In the genomic region with DNA sequence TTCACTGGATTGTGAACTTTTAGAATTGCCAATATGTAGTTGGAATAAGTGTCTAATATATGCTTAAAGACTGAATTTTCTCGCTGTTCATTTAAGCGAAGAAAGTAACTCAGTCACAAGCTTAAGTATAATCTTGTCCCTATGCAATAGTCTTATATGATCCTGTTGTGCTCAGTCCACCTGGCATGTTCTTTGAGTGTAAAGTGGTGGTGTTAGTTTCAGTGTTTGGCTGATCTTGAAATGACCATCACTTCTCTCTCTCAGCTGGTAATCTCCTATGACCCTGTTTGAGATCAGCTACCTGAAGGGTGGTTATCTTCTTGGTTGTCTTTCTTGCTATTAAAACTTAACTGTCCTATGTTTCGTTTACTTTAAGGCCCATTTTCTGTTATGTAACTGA, we compare ENCODE assay signal across 20 cellular contexts.
A peak's percentile ranks its signal among the peaks of the same experiment; 100 is the strongest.
DNase-seq lines count a peak whose midpoint lies in the region; ATAC-seq, FAIRE-seq and TF ChIP-seq lines count a peak whose summit lies in the region.
"Had no signal": no experiment of that assay in that cellular context is flagged by ENCODE, and none has a peak within 500 bp of the region (broad histone marks: within the 10 kb centered on the region; RNA-seq: fewer than 3 reads in every experiment).

No MANE protein-coding gene starts in this region.

- H3K4me2 ChIP-seq in HepG2 (ENCODE audit: low read depth, low read length) = no peak overlapping the region
- no peak overlapping the region for H3K4me2 ChIP-seq in endothelial cell of umbilical vein (ENCODE audit: insufficient read depth, low read length)
- H3K4me2 ChIP-seq: BLaER1 had no signal

- H3K9me1 ChIP-seq in endothelial cell of umbilical vein (replicated peaks; ENCODE audit: control insufficient read depth, extremely low read depth, insufficient read depth, low read length) = no peaks in the 10 kb centered on the region

- peak; percentile 54 for FAIRE-seq in HepG2 (lab: Jason Lieb, UNC)
- FAIRE-seq in endothelial cell of umbilical vein (lab: Jason Lieb, UNC) = peak; percentile 15
- FAIRE-seq: A204.1, G401.6, GM18507, H1 had no signal

- H3K27ac ChIP-seq in HepG2 (ENCODE audit: extremely low read length, insufficient read depth, low read length) = no peak overlapping the region
- no peak overlapping the region for H3K27ac ChIP-seq in right lobe of liver
- no peak overlapping the region for H3K27ac ChIP-seq in endothelial cell of umbilical vein (ENCODE audit: insufficient read depth, low read depth, low read length)
- peak overlapping the region in 1 of 4 donors; percentile 50 for H3K27ac ChIP-seq in gastrocnemius medialis
- H3K27ac ChIP-seq: 22Rv1, BLaER1, GM23248 had no signal

- H3K79me2 ChIP-seq in HepG2 (ENCODE audit: insufficient read depth, low read length) = peaks cover 4% of the 10 kb centered on the region
- no peaks in the 10 kb centered on the region for H3K79me2 ChIP-seq in endothelial cell of umbilical vein (ENCODE audit: control insufficient read depth, insufficient read depth, low read length)

- H3K9me3 ChIP-seq in HepG2 (ENCODE audit: low read length) = no peaks in the 10 kb centered on the region
- no peaks in the 10 kb centered on the region for H3K9me3 ChIP-seq in right lobe of liver
- no peaks in the 10 kb centered on the region for H3K9me3 ChIP-seq in endothelial cell of umbilical vein (replicated peaks; ENCODE audit: control insufficient read depth, insufficient read depth, low read length)
- H3K9me3 ChIP-seq in gastrocnemius medialis = no peaks in the 10 kb centered on the region
- H3K9me3 ChIP-seq: BLaER1, Caco-2 had no signal

- H3K4me1 ChIP-seq in HepG2 (ENCODE audit: insufficient read depth, low read length) = no peaks in the 10 kb centered on the region
- peaks cover 0 to 6% (median 2%) of the 10 kb centered on the region in 4 donors for H3K4me1 ChIP-seq in right lobe of liver
- H3K4me1 ChIP-seq in endothelial cell of umbilical vein (ENCODE audit: control insufficient read depth, extremely low read depth, insufficient read depth, low read length) = no peaks in the 10 kb centered on the region
- peaks cover 24 to 29% of the 10 kb centered on the region in 2 donors for H3K4me1 ChIP-seq in gastrocnemius medialis
- H3K4me1 ChIP-seq: BLaER1 had no signal

- H3K9ac ChIP-seq in HepG2 (ENCODE audit: insufficient read depth, low read depth, low read length) (no peak overlapping the region), endothelial cell of umbilical vein (replicated peaks; ENCODE audit: extremely low read depth, insufficient read depth, low read length) (no peak overlapping the region)
- H3K9ac ChIP-seq: BLaER1, GM23248 had no signal

- TF ChIP-seq EP300 in HepG2 (IDR thresholded peaks at IDR 0.05; ENCODE audit: low read depth in 2 of 2, low read length in 2 of 2) (no peak), HepG2 (CRISPR knock-in tag; IDR thresholded peaks at IDR 0.05; ENCODE audit: borderline replicate concordance) (no peak)

- WGBS in HepG2 (ENCODE audit: low lambda C conversion rate) = 95% methylated on average over 3 of the region's 3 CpGs
- WGBS in right lobe of liver (ENCODE audit: insufficient coverage, low coverage, low lambda C conversion rate, missing lambda C conversion rate) = 100% methylated on average over 3 of the region's 3 CpGs

- TF ChIP-seq POLR2A in HepG2 (IDR thresholded peaks at IDR 0.05; ENCODE audit: insufficient read depth in 1 of 2, low read depth in 2 of 2, low read length in 2 of 2) (no peak), right lobe of liver (IDR thresholded peaks at IDR 0.05) (no peak), endothelial cell of umbilical vein (IDR thresholded peaks at IDR 0.05; ENCODE audit: low read depth, low read length) (no peak), gastrocnemius medialis (IDR thresholded peaks at IDR 0.05) (no peak)

- peaks cover 0 to 3% of the 10 kb centered on the region in 2 experiments; a peak in 1 of 5 replicates for H3K36me3 ChIP-seq in HepG2 (replicated peaks in 1 of 2; ENCODE audit: control insufficient read depth in 1 of 2, insufficient read depth in 2 of 2, low read length in 2 of 2)
- H3K36me3 ChIP-seq in right lobe of liver = no peaks in the 10 kb centered on the region
- no peaks in the 10 kb centered on the region for H3K36me3 ChIP-seq in endothelial cell of umbilical vein (ENCODE audit: control insufficient read depth in 2 of 2, extremely low read depth in 1 of 2, insufficient read depth in 2 of 2, low read length in 2 of 2)
- H3K36me3 ChIP-seq in gastrocnemius medialis = no peaks in the 10 kb centered on the region

- DNase-seq in HepG2 (ENCODE audit: low spot score) (no peak), right lobe of liver (no peak), endothelial cell of umbilical vein (ENCODE audit: low read depth, low spot score) (no peak), gastrocnemius medialis (no peak), NCI-H748 (lab: John Stamatoyannopoulos, UW; ENCODE audit: unreplicated experiment) (no peak)
- DNase-seq: Caco-2; CD4-positive, CD25-positive, alpha-beta regulatory T cell; CD8-positive, alpha-beta T cell; DMS153; DND-41; GM23248; H9 had no signal

- TF ChIP-seq CTCF in HepG2 (CRISPR knock-in tag; IDR thresholded peaks at IDR 0.05) (no peak), right lobe of liver (IDR thresholded peaks at IDR 0.05) (no peak), endothelial cell of umbilical vein (IDR thresholded peaks at IDR 0.05; ENCODE audit: extremely low read depth in 1 of 2, insufficient read depth in 1 of 2, low read depth in 1 of 2, low read length in 2 of 2) (no peak), gastrocnemius medialis (IDR thresholded peaks at IDR 0.05 in 4 of 5, conservative IDR thresholded peaks at IDR 0.05 in 1 of 5) (no peak)

- POLR2A ChIA-PET in HepG2 (lab: Yijun Ruan, JAX) (no interaction called here), endothelial cell of umbilical vein (lab: Charles Lee) (no interaction called here)

- H4K20me1 ChIP-seq in HepG2 (ENCODE audit: insufficient read depth, low read length) (no peaks in the 10 kb centered on the region; the same call in 1 of the 2 replicates), endothelial cell of umbilical vein (replicated peaks; ENCODE audit: control insufficient read depth, extremely low read depth, insufficient read depth, low read length) (no peaks in the 10 kb centered on the region)
- H4K20me1 ChIP-seq: BLaER1 had no signal

- dilution Hi-C loops in endothelial cell of umbilical vein (cut with MboI; ENCODE audit: extremely low pct_ligation_motif_present, low sequenced_read_pairs) = no loop called here

- BruUV-seq in HepG2 (replicated peaks; lab: Mats Ljungman, UMichigan) (no TSS peak), endothelial cell of umbilical vein (replicated peaks; lab: Mats Ljungman, UMichigan) (no TSS peak)

- intact Hi-C loops in HepG2 (cut with micrococcal nuclease; ENCODE audit: unreplicated experiment) = no loop called here
- intact Hi-C loops in right lobe of liver (cut with DNase I) = no loop called here
- intact Hi-C loops in endothelial cell of umbilical vein (cut with micrococcal nuclease) = no loop called here
- intact Hi-C loops in gastrocnemius medialis (cut with DNase I; ENCODE audit: low total_unique reads) = no loop called here

- TF ChIP-seq RAD21 in HepG2 (CRISPR knock-in tag; IDR thresholded peaks at IDR 0.05) = no peak

- ATAC-seq in HepG2 (no peak), right lobe of liver (no peak), gastrocnemius medialis (peak; percentile 74 to 76), GM21447 (IDR thresholded peaks at IDR 0.05; ENCODE audit: unreplicated experiment) (no peak)
- ATAC-seq: CD8-positive, alpha-beta T cell; HCT116 had no signal

- in situ Hi-C loops in HepG2 (cut with HindIII; ENCODE audit: extremely low pct_ligation_motif_present, low pct_unique_long_range_greater_than_20kb) = no loop called here
- in situ Hi-C loops in gastrocnemius medialis (cut with MboI; ENCODE audit: low sequenced_read_pairs in 4 of 4) = no loop called here

- CTCF ChIA-PET in HepG2 (lab: Yijun Ruan, JAX; ENCODE audit: low intra/inter-chr PET ratio, low total read pairs) (no interaction called here), endothelial cell of umbilical vein (lab: Charles Lee) (interaction anchor here (0.7 kb wide), 1 partner anchor 178 kb away, joined by 3 read pairs; no protein-coding TSS in a partner anchor)

- H3K4me3 ChIP-seq in HepG2 (replicated peaks in 1 of 3; ENCODE audit: insufficient read depth in 1 of 3, low read depth in 2 of 3, low read length in 3 of 3) (no peak overlapping the region), right lobe of liver (no peak overlapping the region), endothelial cell of umbilical vein (replicated peaks in 1 of 3; ENCODE audit: insufficient read depth in 1 of 3, low read depth in 1 of 3, low read length in 3 of 3) (no peak overlapping the region), gastrocnemius medialis (no peak overlapping the region)
- H3K4me3 ChIP-seq: BLaER1, GM23248 had no signal

- H3K27me3 ChIP-seq in HepG2 (ENCODE audit: control insufficient read depth in 1 of 2, insufficient read depth in 2 of 2, low read length in 2 of 2) (no peaks in the 10 kb centered on the region), right lobe of liver (no peaks in the 10 kb centered on the region), endothelial cell of umbilical vein (ENCODE audit: control insufficient read depth in 2 of 2, insufficient read depth in 2 of 2, low read length in 2 of 2) (no peaks in the 10 kb centered on the region), gastrocnemius medialis (no peaks in the 10 kb centered on the region)
- H3K27me3 ChIP-seq: BLaER1 had no signal

- H2AFZ ChIP-seq in HepG2 (ENCODE audit: low read length) = no peak overlapping the region
- H2AFZ ChIP-seq in endothelial cell of umbilical vein (ENCODE audit: low read depth, low read length) = no peak overlapping the region
- H2AFZ ChIP-seq: GM23248 had no signal

TF ChIP-seq in HepG2, 621 proteins besides CTCF, POLR2A, EP300 and RAD21 (continues in another document):
- TF ChIP-seq TEAD2 (CRISPR knock-in tag; IDR thresholded peaks at IDR 0.05) (no peak), BHLHE40 (IDR thresholded peaks at IDR 0.05; ENCODE audit: low read length) (no peak)

TF ChIP-seq in endothelial cell of umbilical vein, 7 proteins besides CTCF, POLR2A, EP300 and RAD21:
- TF ChIP-seq GATA2 (IDR thresholded peaks at IDR 0.05; ENCODE audit: insufficient read depth, insufficient read length, low read depth, low read length) (no peak), JUN (IDR thresholded peaks at IDR 0.05; ENCODE audit: borderline replicate concordance, insufficient read depth, insufficient read length, low read depth) (no peak), FOS (IDR thresholded peaks at IDR 0.05; ENCODE audit: borderline replicate concordance, insufficient read depth, low read length) (no peak), MYC (IDR thresholded peaks at IDR 0.05; ENCODE audit: low read depth, low read length) (no peak), POLR2AphosphoS5 (IDR thresholded peaks at IDR 0.05; ENCODE audit: insufficient read depth, low read depth, low read length) (no peak), EZH2 (IDR thresholded peaks at IDR 0.05; ENCODE audit: borderline replicate concordance, low read depth, low read length, severe bottlenecking) (no peak)
- TF ChIP-seq, protein P1, sequence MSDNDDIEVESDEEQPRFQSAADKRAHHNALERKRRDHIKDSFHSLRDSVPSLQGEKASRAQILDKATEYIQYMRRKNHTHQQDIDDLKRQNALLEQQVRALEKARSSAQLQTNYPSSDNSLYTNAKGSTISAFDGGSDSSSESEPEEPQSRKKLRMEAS (IDR thresholded peaks at IDR 0.05; ENCODE audit: insufficient read depth, insufficient read length) = no peak

Comparison
In these comparisons a context has a peak if more than half of its experiments do, and no peak if none do; other contexts are left out.
1. ATAC-seq: peak in gastrocnemius medialis (2 of 2); none in HepG2 (single experiment), right lobe of liver (0 of 4) and GM21447 (single experiment).